In genomic region chr9:135223831-135224230, GRCh38 we compare ENCODE assay signal across 17 cellular contexts.
"Had no signal": no experiment of that assay in that cellular context is flagged by ENCODE, and none has a peak within 500 bp of the region (broad histone marks: within the 10 kb centered on the region; RNA-seq: fewer than 3 reads in every experiment).

No MANE protein-coding gene starts in this region.

- ATAC-seq: activated T-cell treated with anti-CD3 and anti-CD28 coated beads, Interleukin-2, amount 50 U/mL, for 4 hours; heart right ventricle had no signal

- H3K4me1 Mint-ChIP-seq: activated naive CD8-positive, alpha-beta T cell treated with anti-CD3 and anti-CD28 coated beads for 36 hours had no signal

- FAIRE-seq: endothelial cell of umbilical vein, keratinocyte, urothelium cell line had no signal

- H3K9me3 Mint-ChIP-seq: activated naive CD8-positive, alpha-beta T cell treated with anti-CD3 and anti-CD28 coated beads for 36 hours; activated T-cell treated with anti-CD3 and anti-CD28 coated beads, Interleukin-2, amount 50 U/mL, for 4 hours; mesothelial cell of epicardium had no signal

- H3K27ac ChIP-seq: colonic mucosa, heart right ventricle, skin epidermis, thoracic aorta had no signal

- H3K36me3 Mint-ChIP-seq: activated naive CD8-positive, alpha-beta T cell treated with anti-CD3 and anti-CD28 coated beads for 36 hours; mesothelial cell of epicardium had no signal

- H3K4me1 ChIP-seq: colonic mucosa had no signal

- H3K4me3 ChIP-seq: colonic mucosa, heart right ventricle, skin epidermis, stomach, thoracic aorta had no signal

- H3K36me3 ChIP-seq: colonic mucosa, heart right ventricle, stomach, thoracic aorta had no signal

- H3K27me3 ChIP-seq: colonic mucosa had no signal

- H3K4me3 Mint-ChIP-seq: activated naive CD8-positive, alpha-beta T cell treated with anti-CD3 and anti-CD28 coated beads for 36 hours; activated T-cell treated with anti-CD3 and anti-CD28 coated beads, Interleukin-2, amount 50 U/mL, for 4 hours; mesothelial cell of epicardium had no signal

- H3K9me3 ChIP-seq: colonic mucosa, heart right ventricle, stomach, thoracic aorta had no signal

- DNase-seq: activated CD4-positive, alpha-beta T cell treated with anti-CD3 and anti-CD28 coated beads for 1 hour; activated CD4-positive, alpha-beta T cell treated with anti-CD3 and anti-CD28 coated beads, Interleukin-2, amount 50 U/mL, for 48 hours; activated gamma-delta T cell; activated naive CD8-positive, alpha-beta T cell treated with anti-CD3 and anti-CD28 coated beads for 36 hours; activated T-cell treated with anti-CD3 and anti-CD28 coated beads, Interleukin-2, amount 50 U/mL, for 4 hours; anterior cingulate cortex; colonic mucosa; foreskin melanocyte; T-helper 9 cell had no signal

- H3K27ac Mint-ChIP-seq: activated naive CD8-positive, alpha-beta T cell treated with anti-CD3 and anti-CD28 coated beads for 36 hours; mesothelial cell of epicardium had no signal
